ENCODE assay signal across 8 cellular contexts in the genomic region with DNA sequence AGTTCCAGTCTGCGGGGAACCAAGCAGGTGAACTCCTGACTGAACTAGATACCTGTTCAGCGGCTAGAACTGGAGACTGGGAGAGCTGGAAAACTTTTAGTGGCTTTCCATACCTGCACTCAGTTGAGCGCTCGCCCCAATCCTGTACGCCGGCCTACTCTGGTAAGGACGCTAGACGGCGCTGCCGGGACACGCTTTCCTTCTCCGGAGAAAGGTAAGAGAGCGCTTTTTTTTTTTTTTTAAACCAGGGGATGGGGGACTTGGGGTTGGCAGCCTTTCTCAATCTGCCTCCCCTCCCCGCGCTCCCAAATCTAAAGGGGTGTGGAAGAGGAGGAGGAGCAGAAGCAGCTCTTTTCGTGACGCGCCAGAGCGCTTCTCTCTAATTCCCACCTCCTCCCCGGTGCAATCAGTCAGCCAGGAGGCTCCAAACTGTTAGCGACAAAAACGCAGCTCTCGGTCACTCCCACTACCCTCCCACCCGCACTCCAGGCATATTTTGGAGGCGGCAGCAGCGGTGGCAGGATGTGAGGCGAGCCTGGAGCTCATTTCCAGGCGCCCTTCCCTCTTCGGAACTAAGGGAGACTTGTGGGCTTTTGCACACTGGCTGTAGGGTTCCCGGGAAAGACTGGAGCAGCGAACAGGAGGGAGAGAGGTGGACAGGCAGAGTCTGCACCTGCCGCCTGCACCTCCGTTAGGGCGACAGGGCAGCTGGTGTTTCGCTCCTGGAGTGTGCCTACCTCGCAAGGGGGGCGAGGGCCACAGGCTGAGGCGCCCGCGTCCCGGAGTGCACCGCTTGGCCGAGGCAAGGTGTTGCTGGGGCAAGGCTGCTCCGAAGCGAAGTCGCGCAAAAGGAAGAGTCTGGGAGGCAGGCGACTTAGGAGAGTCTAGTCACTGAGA. TPM values are rescaled to one million over a fixed set of nuclear protein-coding genes. Genes with fewer than 3 reads are reported as not detected.
A peak's percentile ranks its signal among the peaks of the same experiment; 100 is the strongest.
DNase-seq lines count a peak whose midpoint lies in the region; ATAC-seq and TF ChIP-seq lines count a peak whose summit lies in the region.

A gene (plus strand): TSS at position 409 of the 897 bp plus-strand sequence.

- H3K9me3 Mint-ChIP-seq in activated CD8-positive, alpha-beta T cell treated with anti-CD3 and anti-CD28 coated beads, Interleukin-2, amount 10 ng/mL, durations not matched to agents 7 days and 5 days (ENCODE audit: insufficient read depth): no peaks in the 10 kb centered on the region

- ATAC-seq in activated CD8-positive, alpha-beta T cell treated with anti-CD3 and anti-CD28 coated beads, Interleukin-2, amount 10 ng/mL, durations not matched to agents 7 days and 5 days: no peak
- ATAC-seq in GM21717 (IDR thresholded peaks at IDR 0.05; ENCODE audit: unreplicated experiment): no peak

- in situ Hi-C loops in GM23248 (cut with MboI): no loop called here

- TF ChIP-seq EP300 in tibial nerve (IDR thresholded peaks at IDR 0.05): no peak

- no peaks in the 10 kb centered on the region for H3K9me3 ChIP-seq in GM23248 (ENCODE audit: low read depth)
- no peaks in the 10 kb centered on the region for H3K9me3 ChIP-seq in tibial nerve

- DNase-seq in AG20443 (ENCODE audit: low spot score) (peak; percentile 26), GM23248 (peak; percentile 34), iPS-NIHi7 (ENCODE audit: extremely low spot score) (peak; percentile 86), tibial nerve (ENCODE audit: low spot score in 2 of 2) (no peak), SHP77 treated with DMSO at 0.1 percent for 48 hours (lab: John Stamatoyannopoulos, UW) (no peak), DMS79 treated with DMSO at 0.1 percent for 48 hours (lab: John Stamatoyannopoulos, UW) (no peak)
- peak; percentile 21 for DNase-seq in activated CD8-positive, alpha-beta T cell treated with anti-CD3 and anti-CD28 coated beads, Interleukin-2, amount 10 ng/mL, durations not matched to agents 7 days and 5 days

- H3K27me3 Mint-ChIP-seq in activated CD8-positive, alpha-beta T cell treated with anti-CD3 and anti-CD28 coated beads, Interleukin-2, amount 10 ng/mL, durations not matched to agents 7 days and 5 days (ENCODE audit: low read depth): peaks cover 16% of the 10 kb centered on the region

- no peaks in the 10 kb centered on the region for H3K36me3 ChIP-seq in GM23248 (ENCODE audit: low read depth)
- no peaks in the 10 kb centered on the region for H3K36me3 ChIP-seq in tibial nerve

- H3K4me3 ChIP-seq in GM23248: no peak within 1 kb of the TSS
- peak within 1 kb of the TSS; percentile 9 to 48 (median 22) for H3K4me3 ChIP-seq in tibial nerve

- no peaks in the 10 kb centered on the region for H3K4me1 Mint-ChIP-seq in activated CD8-positive, alpha-beta T cell treated with anti-CD3 and anti-CD28 coated beads, Interleukin-2, amount 10 ng/mL, durations not matched to agents 7 days and 5 days (ENCODE audit: low read depth)

- no peaks in the 10 kb centered on the region; the same call in 1 of the 2 replicates for H3K27me3 ChIP-seq in GM23248 (replicated peaks; ENCODE audit: insufficient read depth)
- H3K27me3 ChIP-seq in tibial nerve: peaks cover 0 to 57% of the 10 kb centered on the region in 2 donors

- POLR2A ChIA-PET in activated CD8-positive, alpha-beta T cell treated with anti-CD3 and anti-CD28 coated beads, Interleukin-2, amount 10 ng/mL, durations not matched to agents 7 days and 5 days (lab: Charles Lee): no interaction called here

- H3K9ac ChIP-seq in GM23248: no peak within 1 kb of the TSS

- TF ChIP-seq CTCF in tibial nerve (IDR thresholded peaks at IDR 0.05): peak in 3 of 5 experiments; percentile 32 to 36 (median 34)

- CTCF ChIA-PET in activated CD8-positive, alpha-beta T cell treated with anti-CD3 and anti-CD28 coated beads, Interleukin-2, amount 10 ng/mL, durations not matched to agents 7 days and 5 days (lab: Charles Lee): interaction anchor here (0.7 to 1.0 kb wide), 2 partner anchors 357 kb away, joined by 3 read pairs; no protein-coding TSS in a partner anchor

- 3% methylated on average over 25 to 39 of the region's 48 CpGs for WGBS in GM23248 (ENCODE audit: low coverage in 1 of 2, low lambda C conversion rate in 2 of 2, missing lambda C conversion rate in 2 of 2), 2 experiments
- WGBS in tibial nerve, 2 donors: 1 to 22% methylated on average over 15 to 41 of the region's 48 CpGs

- no peak within 1 kb of the TSS for H3K4me2 ChIP-seq in GM23248 (ENCODE audit: unreplicated experiment)

- H3K9me2 ChIP-seq in GM23248 (ENCODE audit: insufficient read depth): no peaks in the 10 kb centered on the region

- no peaks in the 10 kb centered on the region for H3K36me3 Mint-ChIP-seq in activated CD8-positive, alpha-beta T cell treated with anti-CD3 and anti-CD28 coated beads, Interleukin-2, amount 10 ng/mL, durations not matched to agents 7 days and 5 days (ENCODE audit: low read depth)

- H3K27ac Mint-ChIP-seq in activated CD8-positive, alpha-beta T cell treated with anti-CD3 and anti-CD28 coated beads, Interleukin-2, amount 10 ng/mL, durations not matched to agents 7 days and 5 days: no peak within 1 kb of the TSS

- H3K79me2 ChIP-seq in GM23248 (ENCODE audit: insufficient read depth): no peaks in the 10 kb centered on the region

- no peak within 1 kb of the TSS for H2AFZ ChIP-seq in GM23248

- no peak within 1 kb of the TSS for H3K4me3 Mint-ChIP-seq in activated CD8-positive, alpha-beta T cell treated with anti-CD3 and anti-CD28 coated beads, Interleukin-2, amount 10 ng/mL, durations not matched to agents 7 days and 5 days

- H3K4me1 ChIP-seq in GM23248 (ENCODE audit: insufficient read depth): no peaks in the 10 kb centered on the region
- H3K4me1 ChIP-seq in tibial nerve: peaks cover 0 to 17% (median 0%) of the 10 kb centered on the region in 4 donors

- no peaks in the 10 kb centered on the region for H4K20me1 ChIP-seq in GM23248 (ENCODE audit: insufficient read depth)

- H3F3A ChIP-seq in GM23248 (ENCODE audit: insufficient read depth): no peaks in the 10 kb centered on the region

- H3K27ac ChIP-seq in GM23248 (no peak within 1 kb of the TSS), tibial nerve (no peak within 1 kb of the TSS)

- no peak for TF ChIP-seq POLR2A in tibial nerve (IDR thresholded peaks at IDR 0.05)

RNA-seq across cellular contexts. Expression of the gene that starts here (rescaled TPM):
- not detected in 2 replicates for total RNA-seq in GM23248 (2014; rRNA removed; shearing (Covaris generic))
- not detected in 2 replicates for polyA plus RNA-seq in GM23248 (2016; fragmentation: Nextera tagmentation; extraction: Ambion mirVana)
- not detected for total RNA-seq in activated CD8-positive, alpha-beta T cell treated with anti-CD3 and anti-CD28 coated beads, Interleukin-2, amount 10 ng/mL, durations not matched to agents 7 days and 5 days
- total RNA-seq in tibial nerve: not detected

Comparison
In these comparisons a context has a peak if more than half of its experiments do, and no peak if none do; other contexts are left out.
1. Peak in DNase-seq in GM23248; RNA of the gene not detected or under 1 TPM.
2. Peak in DNase-seq in activated CD8-positive, alpha-beta T cell treated with anti-CD3 and anti-CD28 coated beads, Interleukin-2, amount 10 ng/mL, durations not matched to agents 7 days and 5 days; RNA of the gene not detected or under 1 TPM.
3. DNase-seq: peak in AG20443 (single experiment) and iPS-NIHi7 (single experiment); none in tibial nerve (0 of 2), SHP77 treated with DMSO at 0.1 percent for 48 hours (single experiment) and DMS79 treated with DMSO at 0.1 percent for 48 hours (single experiment).